1 cellular context compared by ENCODE assay signal in genomic region chrX:139200793-139201192, GRCh38.
TF ChIP-seq lines count a peak whose summit lies in the region.

No MANE protein-coding gene starts in this region.

TF ChIP-seq in K562, 482 proteins besides CTCF, POLR2A, EP300 and RAD21 (continued from another document):
- no peak for TF ChIP-seq ATF3 (IDR thresholded peaks at IDR 0.05)
- no peak for TF ChIP-seq ATF3 (CRISPR knock-in tag; conservative IDR thresholded peaks at IDR 0.05)
